11 cellular contexts compared by ENCODE assay signal in genomic region chr18:56747032-56747658, GRCh38.
DNase-seq lines count a peak whose midpoint lies in the region; ATAC-seq and TF ChIP-seq lines count a peak whose summit lies in the region.
"Had no signal": no experiment of that assay in that cellular context is flagged by ENCODE, and none has a peak within 500 bp of the region (broad histone marks: within the 10 kb centered on the region; RNA-seq: fewer than 3 reads in every experiment).

No MANE protein-coding gene starts in this region.

- no peaks in the 10 kb centered on the region for H3K4me1 ChIP-seq in foreskin keratinocyte
- H3K4me1 ChIP-seq: ascending aorta had no signal

- no peak overlapping the region for H3K4me3 Mint-ChIP-seq in activated T-cell treated with anti-CD3 and anti-CD28 coated beads, Interleukin-2, amount 50 U/mL, for 24 hours
- peak overlapping the region; percentile 53 for H3K4me3 Mint-ChIP-seq in T-helper 17 cell
- no peak overlapping the region for H3K4me3 Mint-ChIP-seq in stimulated activated naive CD8-positive, alpha-beta T cell treated with anti-CD3 and anti-CD28 coated beads, Interleukin-15, Interleukin-2, amounts not matched to agents 100 ng/mL and 50 ng/mL, for 24 hours

- H3K27ac ChIP-seq in foreskin keratinocyte = no peak overlapping the region
- H3K27ac ChIP-seq: ascending aorta had no signal

- H3K9me3 Mint-ChIP-seq in activated T-cell treated with anti-CD3 and anti-CD28 coated beads, Interleukin-2, amount 50 U/mL, for 24 hours = no peaks in the 10 kb centered on the region
- no peaks in the 10 kb centered on the region for H3K9me3 Mint-ChIP-seq in stimulated activated naive CD8-positive, alpha-beta T cell treated with anti-CD3 and anti-CD28 coated beads, Interleukin-15, Interleukin-2, amounts not matched to agents 100 ng/mL and 50 ng/mL, for 24 hours

- H3K27ac Mint-ChIP-seq in activated T-cell treated with anti-CD3 and anti-CD28 coated beads, Interleukin-2, amount 50 U/mL, for 24 hours = peak overlapping the region; percentile 78
- peak overlapping the region; percentile 89 for H3K27ac Mint-ChIP-seq in T-helper 17 cell
- peak overlapping the region; percentile 38 for H3K27ac Mint-ChIP-seq in stimulated activated naive CD8-positive, alpha-beta T cell treated with anti-CD3 and anti-CD28 coated beads, Interleukin-15, Interleukin-2, amounts not matched to agents 100 ng/mL and 50 ng/mL, for 24 hours

- no peaks in the 10 kb centered on the region for H3K27me3 Mint-ChIP-seq in activated T-cell treated with anti-CD3 and anti-CD28 coated beads, Interleukin-2, amount 50 U/mL, for 24 hours
- no peaks in the 10 kb centered on the region for H3K27me3 Mint-ChIP-seq in T-helper 17 cell
- no peaks in the 10 kb centered on the region for H3K27me3 Mint-ChIP-seq in stimulated activated naive CD8-positive, alpha-beta T cell treated with anti-CD3 and anti-CD28 coated beads, Interleukin-15, Interleukin-2, amounts not matched to agents 100 ng/mL and 50 ng/mL, for 24 hours

- peaks cover 25% of the 10 kb centered on the region for H3K4me1 Mint-ChIP-seq in activated T-cell treated with anti-CD3 and anti-CD28 coated beads, Interleukin-2, amount 50 U/mL, for 24 hours (ENCODE audit: low read depth)
- peaks cover 22% of the 10 kb centered on the region for H3K4me1 Mint-ChIP-seq in T-helper 17 cell
- H3K4me1 Mint-ChIP-seq in stimulated activated naive CD8-positive, alpha-beta T cell treated with anti-CD3 and anti-CD28 coated beads, Interleukin-15, Interleukin-2, amounts not matched to agents 100 ng/mL and 50 ng/mL, for 24 hours (ENCODE audit: low read depth) = peaks cover 25% of the 10 kb centered on the region

- ATAC-seq in HG02798 (IDR thresholded peaks at IDR 0.05; ENCODE audit: poor library complexity, unreplicated experiment) (peak; percentile 70), T-helper 17 cell (no peak), foreskin keratinocyte (no peak)
- ATAC-seq: K562 had no signal

- H3K9me3 ChIP-seq in T-helper 17 cell (ENCODE audit: control insufficient read depth, low read length, poor library complexity, severe bottlenecking) = no peaks in the 10 kb centered on the region
- H3K9me3 ChIP-seq: ascending aorta had no signal

- H3K27me3 ChIP-seq in foreskin keratinocyte = no peaks in the 10 kb centered on the region
- H3K27me3 ChIP-seq: ascending aorta had no signal

- peaks cover 12% of the 10 kb centered on the region for H3K36me3 Mint-ChIP-seq in activated T-cell treated with anti-CD3 and anti-CD28 coated beads, Interleukin-2, amount 50 U/mL, for 24 hours (ENCODE audit: low read depth)
- H3K36me3 Mint-ChIP-seq in T-helper 17 cell (ENCODE audit: low read depth) = no peaks in the 10 kb centered on the region
- peaks cover 8% of the 10 kb centered on the region for H3K36me3 Mint-ChIP-seq in stimulated activated naive CD8-positive, alpha-beta T cell treated with anti-CD3 and anti-CD28 coated beads, Interleukin-15, Interleukin-2, amounts not matched to agents 100 ng/mL and 50 ng/mL, for 24 hours (ENCODE audit: low read depth)

- TF ChIP-seq CTCF in foreskin keratinocyte (conservative IDR thresholded peaks at IDR 0.05) = no peak

- no peak for DNase-seq in activated T-cell treated with anti-CD3 and anti-CD28 coated beads, Interleukin-2, amount 50 U/mL, for 24 hours
- DNase-seq in activated T-cell treated with anti-CD3 and anti-CD28 coated beads, Interleukin-2, amount 50 U/mL, for 1 hour = no peak
- DNase-seq in T-helper 17 cell (no peak), DMS53 (lab: John Stamatoyannopoulos, UW) (no peak), foreskin keratinocyte (no peak), HuH-7 (ENCODE audit: low spot score) (no peak)
- DNase-seq: NCI-H345 had no signal

Comparison
In these comparisons a context has a peak if more than half of its experiments do, and no peak if none do; other contexts are left out.
1. H3K27ac Mint-ChIP-seq: peak in every context shown above with its lines; median percentile 89 in T-helper 17 cell; 78 in activated T-cell treated with anti-CD3 and anti-CD28 coated beads, Interleukin-2, amount 50 U/mL, for 24 hours; 38 in stimulated activated naive CD8-positive, alpha-beta T cell treated with anti-CD3 and anti-CD28 coated beads, Interleukin-15, Interleukin-2, amounts not matched to agents 100 ng/mL and 50 ng/mL, for 24 hours.